In genomic region chr15:62112616-62113593, GRCh38 we compare ENCODE assay signal across 11 cellular contexts. TPM values are rescaled to one million over a fixed set of nuclear protein-coding genes. Genes with fewer than 3 reads are reported as not detected.
DNase-seq lines count a peak whose midpoint lies in the region; ATAC-seq, FAIRE-seq and TF ChIP-seq lines count a peak whose summit lies in the region.
"Had no signal": no experiment of that assay in that cellular context is flagged by ENCODE, and none has a peak within 500 bp of the region (broad histone marks: within the 10 kb centered on the region; RNA-seq: fewer than 3 reads in every experiment).

No MANE protein-coding gene starts in this region.

- no peak overlapping the region for H3K9ac ChIP-seq in astrocyte (ENCODE audit: low read length)

- H3K4me2 ChIP-seq in astrocyte (ENCODE audit: low read length), result peak overlapping the region; percentile 26

- peak overlapping the region; percentile 31 for H2AFZ ChIP-seq in astrocyte (ENCODE audit: low read depth, low read length)

- H3K4me1 ChIP-seq in astrocyte (ENCODE audit: insufficient read depth, low read length), result peaks cover 24% of the 10 kb centered on the region
- peaks cover 2 to 27% of the 10 kb centered on the region in 2 donors for H3K4me1 ChIP-seq in thoracic aorta (ENCODE audit: control insufficient read depth in 1 of 2, low read depth in 2 of 2)

- H3K27me3 ChIP-seq in astrocyte (ENCODE audit: insufficient read depth, low read length) (no peaks in the 10 kb centered on the region), thoracic aorta (replicated peaks; ENCODE audit: insufficient read depth) (no peaks in the 10 kb centered on the region)

- H3K36me3 ChIP-seq in astrocyte (ENCODE audit: insufficient read depth, low read length) (no peaks in the 10 kb centered on the region), thoracic aorta (no peaks in the 10 kb centered on the region)

- no peaks in the 10 kb centered on the region for H3K79me2 ChIP-seq in astrocyte (ENCODE audit: insufficient read depth, low read length)

- H3K9me3 Mint-ChIP-seq in astrocyte (ENCODE audit: unreplicated experiment), result peaks cover 1% of the 10 kb centered on the region
- H3K9me3 Mint-ChIP-seq: natural killer cell had no signal

- H3K9me3 ChIP-seq in astrocyte (ENCODE audit: insufficient read depth, low read depth, low read length) (no peaks in the 10 kb centered on the region), thoracic aorta (no peaks in the 10 kb centered on the region)

- H3K4me3 ChIP-seq in astrocyte (ENCODE audit: insufficient read depth, low read depth, low read length) (no peak overlapping the region), thoracic aorta (no peak overlapping the region)

- H3K4me1 Mint-ChIP-seq in astrocyte (ENCODE audit: low read depth, unreplicated experiment), result peaks cover 26% of the 10 kb centered on the region
- H3K4me1 Mint-ChIP-seq: B cell, natural killer cell had no signal

- no peaks in the 10 kb centered on the region for H4K20me1 ChIP-seq in astrocyte (ENCODE audit: insufficient read depth, low read length)

- H3K36me3 Mint-ChIP-seq in astrocyte (ENCODE audit: low read depth, unreplicated experiment), result no peaks in the 10 kb centered on the region
- H3K36me3 Mint-ChIP-seq: natural killer cell had no signal

- FAIRE-seq in astrocyte (lab: Jason Lieb, UNC), result peak; percentile 66

- no peak for TF ChIP-seq CTCF in astrocyte (IDR thresholded peaks at IDR 0.05; ENCODE audit: insufficient read depth, low read depth, low read length)
- no peak for TF ChIP-seq CTCF in thoracic aorta (IDR thresholded peaks at IDR 0.05)

- no peak overlapping the region for H3K4me3 Mint-ChIP-seq in astrocyte (ENCODE audit: unreplicated experiment)
- H3K4me3 Mint-ChIP-seq: B cell, natural killer cell had no signal

- peak overlapping the region; percentile 56 for H3K27ac Mint-ChIP-seq in astrocyte (ENCODE audit: unreplicated experiment)
- H3K27ac Mint-ChIP-seq: B cell, natural killer cell had no signal

- DNase-seq in SIG-M5 treated with dmso at 0.1 percent for 504 hours (lab: John Stamatoyannopoulos, UW; ENCODE audit: unreplicated experiment) (peak; percentile 12), SIG-M5 (lab: John Stamatoyannopoulos, UW) (no peak), astrocyte (ENCODE audit: low read depth) (peak; percentile 81), islet precursor cell (peak; percentile 86), thoracic aorta (ENCODE audit: low spot score) (no peak), iPS-NIHi7 (ENCODE audit: extremely low spot score) (no peak), ecto neural progenitor cell (ENCODE audit: low spot score) (no peak)
- DNase-seq: natural killer cell, NCI-H146 had no signal

- ATAC-seq in thoracic aorta (ENCODE audit: insufficient number of reproducible peaks, low FRiP score, low read depth), result peak; percentile 79
- ATAC-seq in GM19395 (IDR thresholded peaks at IDR 0.05; ENCODE audit: unreplicated experiment), result no peak
- ATAC-seq: natural killer cell had no signal

- no peaks in the 10 kb centered on the region for H3K27me3 Mint-ChIP-seq in astrocyte (ENCODE audit: low read depth, unreplicated experiment)

- H3K27ac ChIP-seq in astrocyte (ENCODE audit: low read depth, low read length) (peak overlapping the region; percentile 28), thoracic aorta (no peak overlapping the region)

RNA-seq across cellular contexts. Expression of gene C2CD4A, which starts 46.1 kb away (rescaled TPM):
- total RNA-seq in astrocyte (not detected in 2 replicates), thoracic aorta (1 to 10 TPM in 1 of 2 donors, not detected in 1; 1.8 TPM)
- total RNA-seq: B cell, natural killer cell had no signal

RNA-seq across cellular contexts. Expression of gene C2CD4B, which starts 52.2 kb away (rescaled TPM):
- not detected in 2 replicates for total RNA-seq in astrocyte
- 10 to 100 TPM in 1 of 2 donors, 1 to 10 TPM in 1; 8.0 to 42.1 TPM for total RNA-seq in thoracic aorta
- total RNA-seq: B cell had no signal

RNA-seq across cellular contexts. Expression of gene VPS13C, which starts 52.7 kb away (rescaled TPM):
- total RNA-seq in astrocyte, result 33.6 and 35.4 TPM in 2 replicates
- 10 to 100 TPM; 93.3 to 99.0 TPM for total RNA-seq in thoracic aorta

Comparison
In these comparisons a context has a peak if more than half of its experiments do, and no peak if none do; other contexts are left out.
1. DNase-seq: peak in SIG-M5 treated with dmso at 0.1 percent for 504 hours (single experiment), astrocyte (single experiment) and islet precursor cell (single experiment); none in SIG-M5 (single experiment), thoracic aorta (single experiment), iPS-NIHi7 (single experiment) and ecto neural progenitor cell (single experiment).